23 cellular contexts compared by ENCODE assay signal in genomic region chr6:101016163-101016562, GRCh38.
A peak's percentile ranks its signal among the peaks of the same experiment; 100 is the strongest.
DNase-seq lines count a peak whose midpoint lies in the region; ATAC-seq, FAIRE-seq and TF ChIP-seq lines count a peak whose summit lies in the region.
"Had no signal": no experiment of that assay in that cellular context is flagged by ENCODE, and none has a peak within 500 bp of the region (broad histone marks: within the 10 kb centered on the region; RNA-seq: fewer than 3 reads in every experiment).

No MANE protein-coding gene starts in this region.

- H3K9me3 Mint-ChIP-seq in progenitor cell of endocrine pancreas (ENCODE audit: low read depth): peaks cover 3% of the 10 kb centered on the region
- H3K9me3 Mint-ChIP-seq: CD8-positive, alpha-beta T cell; GM23338; HFFc6 had no signal

- H3K27ac ChIP-seq in right lobe of liver (no peak overlapping the region), HepG2 (ENCODE audit: extremely low read length, insufficient read depth, low read length) (no peak overlapping the region), WERI-Rb-1 (peak overlapping the region; percentile 7; the same call in 1 of the 2 replicates)
- H3K27ac ChIP-seq: 22Rv1, BLaER1, C4-2B had no signal

- WGBS in right lobe of liver (ENCODE audit: insufficient coverage, low coverage, low lambda C conversion rate, missing lambda C conversion rate): 51% methylated on average over 2 of the region's 3 CpGs
- WGBS in HepG2 (ENCODE audit: low lambda C conversion rate): 30% methylated on average over 3 of the region's 3 CpGs

- FAIRE-seq in HepG2 (lab: Jason Lieb, UNC): no peak
- FAIRE-seq: A204.1, G401.6, GM12878, GM18507, H54 had no signal

- H3K9ac ChIP-seq in HepG2 (ENCODE audit: insufficient read depth, low read depth, low read length): no peak overlapping the region
- H3K9ac ChIP-seq: BLaER1 had no signal

- TF ChIP-seq EP300 in HepG2 (IDR thresholded peaks at IDR 0.05; ENCODE audit: low read depth in 2 of 2, low read length in 2 of 2) (no peak), HepG2 (CRISPR knock-in tag; IDR thresholded peaks at IDR 0.05; ENCODE audit: borderline replicate concordance) (no peak)

- H3K4me3 ChIP-seq in right lobe of liver (no peak overlapping the region), HepG2 (replicated peaks in 1 of 3; ENCODE audit: insufficient read depth in 1 of 3, low read depth in 2 of 3, low read length in 3 of 3) (no peak overlapping the region), WERI-Rb-1 (ENCODE audit: low read depth, low read length) (no peak overlapping the region)
- H3K4me3 ChIP-seq: BLaER1, GM12878, GM23338, HAP-1 had no signal

- H3K27me3 ChIP-seq in right lobe of liver: no peaks in the 10 kb centered on the region
- no peaks in the 10 kb centered on the region for H3K27me3 ChIP-seq in HepG2 (ENCODE audit: control insufficient read depth in 1 of 2, insufficient read depth in 2 of 2, low read length in 2 of 2)
- H3K27me3 ChIP-seq in WERI-Rb-1 (ENCODE audit: insufficient read depth, low read depth, severe bottlenecking): no peaks in the 10 kb centered on the region
- H3K27me3 ChIP-seq: BLaER1 had no signal

- H3K4me1 Mint-ChIP-seq in progenitor cell of endocrine pancreas (ENCODE audit: low read depth): peaks cover 33% of the 10 kb centered on the region

- DNase-seq in right lobe of liver (no peak), HepG2 (ENCODE audit: low spot score) (no peak), WERI-Rb-1 (no peak), progenitor cell of endocrine pancreas (ENCODE audit: low spot score, unreplicated experiment) (no peak), left colon (no peak), nucleus accumbens (lab: John Stamatoyannopoulos, UW) (no peak)
- DNase-seq: Caco-2; CD4-positive, CD25-positive, alpha-beta regulatory T cell; CD8-positive, alpha-beta T cell; DMS153; DND-41; HFFc6 had no signal

- intact Hi-C loops in right lobe of liver (cut with DNase I): no loop called here
- intact Hi-C loops in HepG2 (cut with micrococcal nuclease; ENCODE audit: unreplicated experiment): no loop called here
- intact Hi-C loops in left colon (cut with DNase I, micrococcal nuclease): no loop called here

- no peak for TF ChIP-seq POLR2A in right lobe of liver (IDR thresholded peaks at IDR 0.05)
- TF ChIP-seq POLR2A in HepG2 (IDR thresholded peaks at IDR 0.05; ENCODE audit: insufficient read depth in 1 of 2, low read depth in 2 of 2, low read length in 2 of 2): no peak

- H3K79me2 ChIP-seq in HepG2 (ENCODE audit: insufficient read depth, low read length): no peaks in the 10 kb centered on the region

- H3K27me3 Mint-ChIP-seq in progenitor cell of endocrine pancreas: peaks cover 4% of the 10 kb centered on the region
- H3K27me3 Mint-ChIP-seq: B cell; CD4-positive, CD25-positive, alpha-beta regulatory T cell had no signal

- no peaks in the 10 kb centered on the region for H3K36me3 Mint-ChIP-seq in progenitor cell of endocrine pancreas (ENCODE audit: insufficient read depth)
- H3K36me3 Mint-ChIP-seq: CD4-positive, CD25-positive, alpha-beta regulatory T cell; CD8-positive, alpha-beta T cell had no signal

- BruUV-seq in HepG2 (replicated peaks; lab: Mats Ljungman, UMichigan): no TSS peak

- CTCF ChIA-PET in HepG2 (lab: Yijun Ruan, JAX; ENCODE audit: low intra/inter-chr PET ratio, low total read pairs): no interaction called here

- in situ Hi-C loops in HepG2 (cut with HindIII; ENCODE audit: extremely low pct_ligation_motif_present, low pct_unique_long_range_greater_than_20kb): no loop called here

- no peak overlapping the region for H3K4me3 Mint-ChIP-seq in progenitor cell of endocrine pancreas (ENCODE audit: low read depth)
- H3K4me3 Mint-ChIP-seq: B cell; CD4-positive, CD25-positive, alpha-beta regulatory T cell; CD8-positive, alpha-beta T cell; GM23338; HFFc6 had no signal

- TF ChIP-seq RAD21 in HepG2 (CRISPR knock-in tag; IDR thresholded peaks at IDR 0.05): no peak

- POLR2A ChIA-PET in HepG2 (lab: Yijun Ruan, JAX): no interaction called here

- ATAC-seq in right lobe of liver (peak; percentile 46 to 79 (median 65)), HepG2 (no peak), left colon (no peak)
- ATAC-seq: CD8-positive, alpha-beta T cell; GM12878; GM23338 had no signal

- peaks cover 0 to 16% (median 3%) of the 10 kb centered on the region in 4 donors for H3K4me1 ChIP-seq in right lobe of liver
- no peaks in the 10 kb centered on the region for H3K4me1 ChIP-seq in HepG2 (ENCODE audit: insufficient read depth, low read length)
- H3K4me1 ChIP-seq: Caco-2, HAP-1 had no signal

- TF ChIP-seq CTCF in right lobe of liver (IDR thresholded peaks at IDR 0.05): no peak
- TF ChIP-seq CTCF in HepG2 (CRISPR knock-in tag; IDR thresholded peaks at IDR 0.05): no peak
- TF ChIP-seq CTCF in WERI-Rb-1 (IDR thresholded peaks at IDR 0.05; ENCODE audit: low read depth, low read length): no peak
- no peak for TF ChIP-seq CTCF in progenitor cell of endocrine pancreas (IDR thresholded peaks at IDR 0.05; ENCODE audit: unreplicated experiment)

- no peaks in the 10 kb centered on the region for H3K9me3 ChIP-seq in right lobe of liver
- no peaks in the 10 kb centered on the region for H3K9me3 ChIP-seq in HepG2 (ENCODE audit: low read length)
- no peaks in the 10 kb centered on the region for H3K9me3 ChIP-seq in WERI-Rb-1 (ENCODE audit: severe bottlenecking)
- H3K9me3 ChIP-seq: BLaER1, Caco-2, HAP-1 had no signal

- peak overlapping the region; percentile 54 for H3K27ac Mint-ChIP-seq in progenitor cell of endocrine pancreas
- H3K27ac Mint-ChIP-seq: B cell; CD4-positive, CD25-positive, alpha-beta regulatory T cell; CD8-positive, alpha-beta T cell; GM23338; HFFc6 had no signal

- no peak overlapping the region for H3K4me2 ChIP-seq in HepG2 (ENCODE audit: low read depth, low read length)
- H3K4me2 ChIP-seq: BLaER1, GM23338 had no signal

- H3K36me3 ChIP-seq in right lobe of liver: no peaks in the 10 kb centered on the region
- no peaks in the 10 kb centered on the region for H3K36me3 ChIP-seq in HepG2 (replicated peaks in 1 of 2; ENCODE audit: control insufficient read depth in 1 of 2, insufficient read depth in 2 of 2, low read length in 2 of 2)
- H3K36me3 ChIP-seq in WERI-Rb-1: no peaks in the 10 kb centered on the region
- H3K36me3 ChIP-seq: BLaER1, HAP-1 had no signal

- no peaks in the 10 kb centered on the region for H4K20me1 ChIP-seq in HepG2 (ENCODE audit: insufficient read depth, low read length)
- H4K20me1 ChIP-seq: BLaER1 had no signal

- no peak overlapping the region for H2AFZ ChIP-seq in HepG2 (ENCODE audit: low read length)
- H2AFZ ChIP-seq: GM23338 had no signal

TF ChIP-seq in HepG2, 621 proteins besides CTCF, POLR2A, EP300 and RAD21:
- TF ChIP-seq ZNF589 (CRISPR knock-in tag; conservative IDR thresholded peaks at IDR 0.05) (no peak), ZNF17 (CRISPR knock-in tag; IDR thresholded peaks at IDR 0.05) (no peak), ZNF605 (CRISPR knock-in tag; IDR thresholded peaks at IDR 0.05) (no peak), SNAI1 (CRISPR knock-in tag; IDR thresholded peaks at IDR 0.05; ENCODE audit: borderline replicate concordance) (no peak), TIGD3 (CRISPR knock-in tag; IDR thresholded peaks at IDR 0.05; ENCODE audit: borderline replicate concordance) (no peak), GLMP (CRISPR knock-in tag; IDR thresholded peaks at IDR 0.05; ENCODE audit: borderline replicate concordance) (no peak), CBFB (CRISPR knock-in tag; IDR thresholded peaks at IDR 0.05) (no peak), ZNF121 (CRISPR knock-in tag; IDR thresholded peaks at IDR 0.05) (no peak), NFIC (IDR thresholded peaks at IDR 0.05; ENCODE audit: low read length) (no peak), ZNF660 (CRISPR knock-in tag; IDR thresholded peaks at IDR 0.05; ENCODE audit: borderline replicate concordance, low read depth) (no peak)

Comparison
In these comparisons a context has a peak if more than half of its experiments do, and no peak if none do; other contexts are left out.
1. ATAC-seq: peak in right lobe of liver (4 of 4); none in HepG2 (single experiment) and left colon (single experiment).